19 cellular contexts compared by ENCODE assay signal in the genomic region with DNA sequence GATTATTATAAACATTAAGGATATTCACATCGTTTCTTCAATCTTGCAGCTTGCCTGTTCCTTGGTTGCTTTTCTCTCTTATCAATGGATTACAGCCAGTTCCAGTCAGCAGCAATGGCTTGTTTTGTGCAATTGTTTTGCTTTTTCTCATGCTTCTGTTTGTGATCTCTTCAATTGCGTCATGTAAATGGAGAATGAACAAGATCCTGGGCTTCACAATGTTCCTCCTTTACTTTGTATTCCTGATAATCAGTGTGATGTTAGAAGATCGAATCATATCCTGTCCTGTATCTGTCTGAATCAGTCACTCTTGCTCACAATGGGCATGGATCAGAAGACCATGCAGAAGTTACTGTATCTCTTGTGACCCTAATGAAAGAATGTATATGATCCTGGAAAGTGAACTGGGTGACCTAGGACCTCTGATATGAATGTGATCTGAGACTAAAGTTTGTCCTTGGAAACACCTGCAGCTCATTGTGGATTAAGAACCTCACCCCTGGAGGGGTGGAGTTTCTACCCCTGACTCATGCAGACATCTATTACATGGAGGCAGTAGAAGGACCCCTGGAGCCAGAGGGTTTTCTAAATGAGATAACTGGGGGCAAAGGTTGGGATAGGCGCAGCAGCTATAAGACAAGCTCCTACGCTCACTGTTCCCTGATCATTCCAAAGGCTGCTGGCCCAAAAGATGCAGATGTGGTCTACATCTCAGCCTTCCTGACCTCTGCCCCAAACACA. TPM values are rescaled to one million over a fixed set of nuclear protein-coding genes. Genes with fewer than 3 reads are reported as not detected.
DNase-seq lines count a peak whose midpoint lies in the region; ATAC-seq and TF ChIP-seq lines count a peak whose summit lies in the region.
"Had no signal": no experiment of that assay in that cellular context is flagged by ENCODE, and none has a peak within 500 bp of the region (broad histone marks: within the 10 kb centered on the region; RNA-seq: fewer than 3 reads in every experiment).

No MANE protein-coding gene starts in this region.

- no peak overlapping the region for H3K9ac ChIP-seq in neuronal stem cell (ENCODE audit: low read depth, low read length, poor library complexity)

- POLR2A ChIA-PET in activated CD8-positive, alpha-beta T cell treated with anti-CD3 and anti-CD28 coated beads for 36 hours (lab: Charles Lee): interaction anchor here (0.7 to 1.0 kb wide), 2 partner anchors 124 to 362 kb away, joined by 3 read pairs; partner anchors contain the start of gene HACD3
- POLR2A ChIA-PET in naive thymus-derived CD8-positive, alpha-beta T cell (lab: Charles Lee): interaction anchor here (0.7 to 1.0 kb wide), 2 partner anchors 43 to 250 kb away, joined by 3 read pairs; partner anchors contain the start of gene INTS14

- ATAC-seq in activated CD8-positive, alpha-beta T cell treated with anti-CD3 and anti-CD28 coated beads for 36 hours: no peak
- ATAC-seq in naive thymus-derived CD8-positive, alpha-beta T cell: no peak
- ATAC-seq in Right ventricle myocardium inferior: no peak
- ATAC-seq: heart right ventricle, psoas muscle had no signal

- no peaks in the 10 kb centered on the region for H3K9me3 ChIP-seq in neuronal stem cell (replicated peaks in 1 of 2; ENCODE audit: control insufficient read depth in 2 of 2, insufficient read depth in 1 of 2, low read depth in 1 of 2, low read length in 2 of 2)
- H3K9me3 ChIP-seq: heart right ventricle, left ventricle myocardium inferior, psoas muscle, thoracic aorta had no signal

- H2BK5ac ChIP-seq in neuronal stem cell (ENCODE audit: low read length): no peak overlapping the region

- peaks cover 18% of the 10 kb centered on the region for H3K36me3 Mint-ChIP-seq in activated CD8-positive, alpha-beta T cell treated with anti-CD3 and anti-CD28 coated beads for 36 hours (ENCODE audit: low read depth)
- H3K36me3 Mint-ChIP-seq in naive thymus-derived CD8-positive, alpha-beta T cell: peaks cover 0 to 72% (median 5%) of the 10 kb centered on the region in 3 donors

- no peak overlapping the region for H3K18ac ChIP-seq in neuronal stem cell (ENCODE audit: low read length)

- no peak overlapping the region for H2BK15ac ChIP-seq in neuronal stem cell (ENCODE audit: low read length)

- no peak overlapping the region for H2AK5ac ChIP-seq in neuronal stem cell (ENCODE audit: low read depth, low read length)

- intact Hi-C loops in activated CD8-positive, alpha-beta T cell treated with anti-CD3 and anti-CD28 coated beads for 36 hours (cut with micrococcal nuclease): no loop called here
- intact Hi-C loops in Right ventricle myocardium inferior (cut with DNase I): loop anchor here (10.0 kb wide), 1 partner anchor 311 kb away; no protein-coding TSS in a partner anchor

- H3K9me3 Mint-ChIP-seq in activated CD8-positive, alpha-beta T cell treated with anti-CD3 and anti-CD28 coated beads for 36 hours: no peaks in the 10 kb centered on the region
- no peaks in the 10 kb centered on the region for H3K9me3 Mint-ChIP-seq in naive thymus-derived CD8-positive, alpha-beta T cell

- H2AFZ ChIP-seq in neuronal stem cell (ENCODE audit: low read length): no peak overlapping the region

- H3K27me3 Mint-ChIP-seq in activated CD8-positive, alpha-beta T cell treated with anti-CD3 and anti-CD28 coated beads for 36 hours: no peaks in the 10 kb centered on the region
- no peaks in the 10 kb centered on the region for H3K27me3 Mint-ChIP-seq in naive thymus-derived CD8-positive, alpha-beta T cell
- H3K27me3 Mint-ChIP-seq: CD4-positive, alpha-beta memory T cell had no signal

- no peak overlapping the region for H3K23ac ChIP-seq in neuronal stem cell (ENCODE audit: low read depth, low read length, poor library complexity)

- no peak overlapping the region for H4K91ac ChIP-seq in neuronal stem cell (ENCODE audit: low read depth, low read length, poor library complexity)

- H2BK120ac ChIP-seq in neuronal stem cell (ENCODE audit: low read depth, low read length): no peak overlapping the region

- peak overlapping the region; percentile 13 for H3K27ac Mint-ChIP-seq in activated CD8-positive, alpha-beta T cell treated with anti-CD3 and anti-CD28 coated beads for 36 hours
- H3K27ac Mint-ChIP-seq in naive thymus-derived CD8-positive, alpha-beta T cell: peak overlapping the region in 8 of 10 donors; percentile 0 to 83 (median 25)

- no peak overlapping the region for H3K4me2 ChIP-seq in neuronal stem cell (ENCODE audit: insufficient read depth, low read length, poor library complexity, severe bottlenecking)

- WGBS in neuronal stem cell (ENCODE audit: extremely low coverage in 2 of 2, insufficient read length in 2 of 2, insufficient replicate concordance in 1 of 2), 2 donors: no CpG with 5 or more reads among the region's 5 CpGs

- DNase-seq in HCEC 1CT: peak; percentile 23
- no peak for DNase-seq in activated CD8-positive, alpha-beta T cell treated with anti-CD3 and anti-CD28 coated beads for 36 hours
- no peak for DNase-seq in epithelial cell of prostate (ENCODE audit: low read depth, low spot score)
- no peak for DNase-seq in naive thymus-derived CD8-positive, alpha-beta T cell
- no peak for DNase-seq in neuronal stem cell (ENCODE audit: low spot score)
- DNase-seq in stimulated activated naive CD4-positive, alpha-beta T cell (lab: John Stamatoyannopoulos, UW): no peak
- no peak for DNase-seq in Right ventricle myocardium inferior (ENCODE audit: missing footprints)
- DNase-seq: activated CD4-positive, CD25-positive, alpha-beta regulatory T cell treated with anti-CD3 and anti-CD28 coated beads, Interleukin-2, amount 50 U/mL, for 72 hours; activated T-cell treated with anti-CD3 and anti-CD28 coated beads, Interleukin-2, amount 50 U/mL, for 1 hour; CD4-positive, alpha-beta memory T cell; effector CD8-positive, alpha-beta T cell; GF-D8; heart right ventricle; left ventricle myocardium inferior; MM.1S; NCI-H2029; NCI-H526; psoas muscle had no signal

- H3K4me3 Mint-ChIP-seq in activated CD8-positive, alpha-beta T cell treated with anti-CD3 and anti-CD28 coated beads for 36 hours: no peak overlapping the region
- H3K4me3 Mint-ChIP-seq in naive thymus-derived CD8-positive, alpha-beta T cell: no peak overlapping the region
- H3K4me3 Mint-ChIP-seq: CD4-positive, alpha-beta memory T cell had no signal

- peak overlapping the region; percentile 72 for H3K27ac ChIP-seq in epithelial cell of prostate
- no peak overlapping the region for H3K27ac ChIP-seq in neuronal stem cell (replicated peaks; ENCODE audit: low read length)
- H3K27ac ChIP-seq: heart right ventricle, left ventricle myocardium inferior, psoas muscle, thoracic aorta had no signal

- H3K4me3 ChIP-seq in neuronal stem cell (ENCODE audit: low read length in 2 of 2): no peak overlapping the region
- H3K4me3 ChIP-seq: heart right ventricle, left ventricle myocardium inferior, psoas muscle, thoracic aorta had no signal

- CTCF ChIA-PET in activated CD8-positive, alpha-beta T cell treated with anti-CD3 and anti-CD28 coated beads for 36 hours (lab: Charles Lee): interaction anchor here (1.1 kb wide), 1 partner anchor 15 kb away, joined by 5 read pairs; no protein-coding TSS in a partner anchor

- no peak for TF ChIP-seq CTCF in activated CD8-positive, alpha-beta T cell treated with anti-CD3 and anti-CD28 coated beads for 36 hours (IDR thresholded peaks at IDR 0.05)

- no peak overlapping the region for H3K14ac ChIP-seq in neuronal stem cell (ENCODE audit: low read length)

- H3K4me1 Mint-ChIP-seq in activated CD8-positive, alpha-beta T cell treated with anti-CD3 and anti-CD28 coated beads for 36 hours (ENCODE audit: low read depth): peaks cover 5% of the 10 kb centered on the region
- peaks cover 0 to 3% (median under 1%) of the 10 kb centered on the region in 4 donors for H3K4me1 Mint-ChIP-seq in naive thymus-derived CD8-positive, alpha-beta T cell

- H4K8ac ChIP-seq in neuronal stem cell (ENCODE audit: low read depth, low read length): no peak overlapping the region

- no peak overlapping the region for H3K4ac ChIP-seq in neuronal stem cell (ENCODE audit: low read length)

- peaks cover 0 to 14% of the 10 kb centered on the region in 2 donors for H3K36me3 ChIP-seq in neuronal stem cell (replicated peaks in 1 of 2; ENCODE audit: control insufficient read depth in 2 of 2, insufficient read depth in 2 of 2, low read length in 2 of 2)

- no peaks in the 10 kb centered on the region for H3K27me3 ChIP-seq in neuronal stem cell (ENCODE audit: control insufficient read depth in 3 of 3, insufficient read depth in 3 of 3, low read depth in 1 of 3, low read length in 3 of 3)
- H3K27me3 ChIP-seq: heart right ventricle had no signal

- no peak overlapping the region for H2BK12ac ChIP-seq in neuronal stem cell (ENCODE audit: low read length)

- peaks cover 0 to 3% of the 10 kb centered on the region in 2 donors for H3K4me1 ChIP-seq in neuronal stem cell (ENCODE audit: control insufficient read depth in 2 of 2, insufficient read depth in 1 of 2, low read depth in 1 of 2, low read length in 2 of 2)
- H3K4me1 ChIP-seq: psoas muscle had no signal

- no peaks in the 10 kb centered on the region for H3K79me1 ChIP-seq in neuronal stem cell (ENCODE audit: low read depth, low read length)

RNA-seq across cellular contexts. Expression of gene SLC24A1, which starts 32.2 kb away (rescaled TPM):
- total RNA-seq in activated CD8-positive, alpha-beta T cell treated with anti-CD3 and anti-CD28 coated beads for 36 hours: 1 to 10 TPM; 6.8 to 7.6 TPM
- total RNA-seq in naive thymus-derived CD8-positive, alpha-beta T cell: 1 to 10 TPM; 5.0 to 6.6 TPM
- 1 to 10 TPM in 2 of 3 donors, under 1 TPM in 1; 0.93 to 2.4 (median 1.7) TPM for polyA plus RNA-seq in naive thymus-derived CD8-positive, alpha-beta T cell
- 4.8 TPM for polyA plus RNA-seq in neuronal stem cell (2013, experiment 1 of 2)
- 4.6 TPM for polyA plus RNA-seq in neuronal stem cell (2013, experiment 2 of 2)
- total RNA-seq in Right ventricle myocardium inferior: 2.3 TPM

RNA-seq across cellular contexts. Expression of gene INTS14, which starts 43.0 kb away (rescaled TPM):
- 10 to 100 TPM; 47.4 to 48.1 TPM for total RNA-seq in activated CD8-positive, alpha-beta T cell treated with anti-CD3 and anti-CD28 coated beads for 36 hours
- total RNA-seq in naive thymus-derived CD8-positive, alpha-beta T cell: 10 to 100 TPM; 48.8 to 53.2 TPM
- polyA plus RNA-seq in naive thymus-derived CD8-positive, alpha-beta T cell: 10 to 100 TPM; 20.4 to 30.3 (median 24.0) TPM
- polyA plus RNA-seq in neuronal stem cell (2013, experiment 1 of 2): 34.5 TPM
- polyA plus RNA-seq in neuronal stem cell (2013, experiment 2 of 2): 33.6 TPM
- total RNA-seq in Right ventricle myocardium inferior: 9.7 TPM
